Comparison of ENCODE assay signal across 2 cellular contexts in genomic region chr10:132203256-132204077, GRCh38.
TF ChIP-seq lines count a peak whose summit lies in the region.

No MANE protein-coding gene starts in this region.

TF ChIP-seq in HepG2, 621 proteins besides CTCF, POLR2A, EP300 and RAD21 (continued from another document):
- TF ChIP-seq TIGD3 (CRISPR knock-in tag; IDR thresholded peaks at IDR 0.05; ENCODE audit: borderline replicate concordance) (no peak), MTA3 (CRISPR knock-in tag; IDR thresholded peaks at IDR 0.05) (no peak), ZNF670 (CRISPR knock-in tag; IDR thresholded peaks at IDR 0.05; ENCODE audit: borderline replicate concordance) (no peak), BHLHE40 (IDR thresholded peaks at IDR 0.05; ENCODE audit: low read length) (no peak), ZNF740 (CRISPR knock-in tag; IDR thresholded peaks at IDR 0.05) (no peak), NFRKB (IDR thresholded peaks at IDR 0.05) (no peak), ZNF382 (CRISPR knock-in tag; IDR thresholded peaks at IDR 0.05; ENCODE audit: borderline replicate concordance) (no peak), KLF13 (CRISPR knock-in tag; IDR thresholded peaks at IDR 0.05) (no peak), ZSCAN22 (CRISPR knock-in tag; IDR thresholded peaks at IDR 0.05) (no peak), PHB2 (IDR thresholded peaks at IDR 0.05; ENCODE audit: partially characterized antibody) (no peak), EED (CRISPR knock-in tag; IDR thresholded peaks at IDR 0.05) (no peak), SSRP1 (CRISPR knock-in tag; IDR thresholded peaks at IDR 0.05) (no peak), NFYB (CRISPR knock-in tag; IDR thresholded peaks at IDR 0.05) (no peak)
TF ChIP-seq in HepG2: peak in this region for 0.

TF ChIP-seq in WTC11, 78 proteins besides CTCF, POLR2A, EP300 and RAD21:
- TF ChIP-seq STAT6 (CRISPR knock-in tag; conservative IDR thresholded peaks at IDR 0.05; ENCODE audit: low read depth) (no peak), CREM (CRISPR knock-in tag; IDR thresholded peaks at IDR 0.05) (no peak), ETV6 (CRISPR knock-in tag; IDR thresholded peaks at IDR 0.05) (no peak), ATF3 (CRISPR knock-in tag; conservative IDR thresholded peaks at IDR 0.05) (no peak), CBFB (CRISPR knock-in tag; IDR thresholded peaks at IDR 0.05; ENCODE audit: low read depth) (no peak), PRRX2 (CRISPR knock-in tag; IDR thresholded peaks at IDR 0.05) (no peak), NFATC4 (CRISPR knock-in tag; IDR thresholded peaks at IDR 0.05) (no peak), GTF2I (CRISPR knock-in tag; conservative IDR thresholded peaks at IDR 0.05) (no peak), ARID4B (CRISPR knock-in tag; IDR thresholded peaks at IDR 0.05; ENCODE audit: borderline replicate concordance) (no peak)
